In the genomic region with DNA sequence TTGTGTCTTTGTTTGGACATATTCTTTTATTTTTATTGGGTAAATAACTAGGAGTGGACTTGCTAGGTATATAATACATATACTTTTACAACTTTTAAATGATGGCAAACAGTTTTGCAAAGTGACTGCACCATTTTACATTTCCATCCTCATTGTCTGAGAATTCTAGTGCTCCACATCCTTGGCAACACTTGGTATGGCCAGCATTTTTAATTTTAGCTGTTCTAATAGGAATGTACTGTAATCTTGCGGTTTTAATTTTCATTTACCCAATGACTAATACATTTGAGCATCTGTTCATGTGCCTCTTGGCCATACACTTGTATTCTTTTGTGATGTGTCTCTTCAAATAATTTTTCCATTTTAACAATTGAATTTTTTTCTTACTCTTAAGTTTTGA, we compare ENCODE assay signal across 16 cellular contexts. TPM values are rescaled to one million over a fixed set of nuclear protein-coding genes. Genes with fewer than 3 reads are reported as not detected.
DNase-seq lines count a peak whose midpoint lies in the region; FAIRE-seq and TF ChIP-seq lines count a peak whose summit lies in the region.
"Had no signal": no experiment of that assay in that cellular context is flagged by ENCODE, and none has a peak within 500 bp of the region (broad histone marks: within the 10 kb centered on the region; RNA-seq: fewer than 3 reads in every experiment).

No MANE protein-coding gene starts in this region.

- DNase-seq in GM04503 (ENCODE audit: low read depth): peak; percentile 83
- DNase-seq in RCC 7860 (ENCODE audit: low spot score): peak; percentile 44
- DNase-seq in epithelial cell of prostate (ENCODE audit: low read depth, low spot score): peak; percentile 10
- DNase-seq in stromal cell of bone marrow (ENCODE audit: low read depth): peak; percentile 74
- DNase-seq in GM19239 (ENCODE audit: insufficient read length, low spot score): no peak
- no peak for DNase-seq in mesothelial cell of epicardium (ENCODE audit: low spot score in 2 of 2, unreplicated experiment in 2 of 2)
- no peak for DNase-seq in cardiac septum (ENCODE audit: low spot score)
- DNase-seq: activated naive CD4-positive, alpha-beta T cell treated with anti-CD3 and anti-CD28 coated beads, Interleukin-2, amount 50 U/mL, for 16 hours; erythroblast; NCI-H82; Right ventricle myocardium superior; stimulated activated CD4-positive, alpha-beta T cell treated with anti-CD3 and anti-CD28 coated beads, Interleukin-4, amount 100 ng/mL, for 24 hours; transverse colon had no signal

- intact Hi-C loops in cardiac septum (cut with DNase I): no loop called here

- H3K4me3 Mint-ChIP-seq in mesothelial cell of epicardium: no peak overlapping the region
- H3K4me3 Mint-ChIP-seq: memory B cell; T-helper 2 cell treated with Interferon-gamma antibody and Interleukin-4, amounts not matched to agents 5 μg/mL and 100 μg/mL, for 36 hours had no signal

- no peaks in the 10 kb centered on the region for H3K27me3 Mint-ChIP-seq in mesothelial cell of epicardium (ENCODE audit: low read depth)
- H3K27me3 Mint-ChIP-seq: memory B cell had no signal

- no peak overlapping the region for H3K27ac ChIP-seq in epithelial cell of prostate
- H3K27ac ChIP-seq: transverse colon had no signal

- H3K9me3 Mint-ChIP-seq in mesothelial cell of epicardium: peaks cover 19% of the 10 kb centered on the region

- no peaks in the 10 kb centered on the region for H3K4me1 Mint-ChIP-seq in mesothelial cell of epicardium

- no peak for TF ChIP-seq CTCF in mesothelial cell of epicardium (IDR thresholded peaks at IDR 0.05; ENCODE audit: unreplicated experiment)

- FAIRE-seq in RCC 7860 (lab: Jason Lieb, UNC) (peak; percentile 72), GM19239 (lab: Jason Lieb, UNC) (no peak)

- H3K36me3 Mint-ChIP-seq in mesothelial cell of epicardium: peaks cover 8% of the 10 kb centered on the region

- H3K27ac Mint-ChIP-seq in mesothelial cell of epicardium: no peak overlapping the region
- H3K27ac Mint-ChIP-seq: memory B cell; T-helper 2 cell treated with Interferon-gamma antibody and Interleukin-4, amounts not matched to agents 5 μg/mL and 100 μg/mL, for 36 hours had no signal

RNA-seq across cellular contexts. Expression of a gene that starts 37.0 kb away (rescaled TPM):
- total RNA-seq in mesothelial cell of epicardium (not detected in 3 replicates), cardiac septum (not detected)
- total RNA-seq: chondrocyte, Right ventricle myocardium superior, transverse colon had no signal

Comparison
In these comparisons a context has a peak if more than half of its experiments do, and no peak if none do; other contexts are left out.
1. DNase-seq: peak in GM04503 (single experiment), RCC 7860 (single experiment), epithelial cell of prostate (single experiment) and stromal cell of bone marrow (single experiment); none in GM19239 (single experiment), mesothelial cell of epicardium (0 of 2) and cardiac septum (single experiment).